1 cellular context compared by ENCODE assay signal in genomic region chr16:49462356-49462988, GRCh38.
TF ChIP-seq lines count a peak whose summit lies in the region.

No MANE protein-coding gene starts in this region.

TF ChIP-seq in H1, 55 proteins besides CTCF, POLR2A, EP300 and RAD21 (continued from another document):
- TF ChIP-seq USF2 (IDR thresholded peaks at IDR 0.05; ENCODE audit: low read length) (no peak), SIRT6 (IDR thresholded peaks at IDR 0.05; ENCODE audit: low read length) (no peak), CHD2 (IDR thresholded peaks at IDR 0.05; ENCODE audit: low read length) (no peak), JUND (IDR thresholded peaks at IDR 0.05; ENCODE audit: low read length) (no peak), SAP30 (IDR thresholded peaks at IDR 0.05; ENCODE audit: insufficient read depth, insufficient replicate concordance, low read length) (no peak), PHF8 (conservative IDR thresholded peaks at IDR 0.05; ENCODE audit: low read depth, low read length) (no peak), TEAD4 (IDR thresholded peaks at IDR 0.05; ENCODE audit: low read depth, low read length) (no peak), E2F6 (IDR thresholded peaks at IDR 0.05) (no peak), JUN (IDR thresholded peaks at IDR 0.05; ENCODE audit: low read depth, low read length) (no peak), MAX (IDR thresholded peaks at IDR 0.05) (no peak)
